ENCODE assay signal across 10 cellular contexts in the genomic region with DNA sequence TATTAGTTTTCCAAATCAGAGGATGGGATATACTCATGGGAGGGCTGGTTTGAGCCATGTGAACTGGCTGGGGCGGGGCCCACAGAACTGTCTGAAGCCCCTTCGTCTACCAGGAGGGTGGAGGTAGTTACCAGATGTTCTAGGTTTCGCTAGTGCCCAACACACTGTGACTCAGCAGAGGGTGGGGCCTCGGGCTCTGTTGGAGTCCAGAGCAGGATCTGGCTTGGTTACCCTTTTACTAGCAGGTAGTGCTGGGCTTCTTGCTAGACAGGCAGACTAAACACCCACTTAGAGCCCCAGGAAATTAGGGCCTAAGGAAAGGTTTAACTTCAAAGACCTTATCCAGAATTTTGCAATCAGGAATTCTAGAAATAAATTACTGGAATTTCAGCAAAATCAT. TPM values are rescaled to one million over a fixed set of nuclear protein-coding genes. Genes with fewer than 3 reads are reported as not detected.
DNase-seq lines count a peak whose midpoint lies in the region; ATAC-seq and TF ChIP-seq lines count a peak whose summit lies in the region.
"Had no signal": no experiment of that assay in that cellular context is flagged by ENCODE, and none has a peak within 500 bp of the region (broad histone marks: within the 10 kb centered on the region; RNA-seq: fewer than 3 reads in every experiment).

No MANE protein-coding gene starts in this region.

- DNase-seq in A673 (ENCODE audit: low spot score) (peak; percentile 18), PC-3 (peak; percentile 19), fibroblast of mammary gland (ENCODE audit: low read depth) (peak; percentile 46), cerebellar nuclear complex (lab: John Stamatoyannopoulos, UW) (no peak), HuH-7.5 (ENCODE audit: low spot score) (no peak), foreskin melanocyte (no peak), nucleus accumbens (lab: John Stamatoyannopoulos, UW) (no peak)
- DNase-seq: anterior cingulate cortex had no signal

- H3K27ac ChIP-seq in A673 (ENCODE audit: low read depth, low read length, poor library complexity, severe bottlenecking) (no peak overlapping the region), PC-3 (ENCODE audit: low read length) (no peak overlapping the region)

- intact Hi-C loops in A673 (cut with micrococcal nuclease; ENCODE audit: unreplicated experiment) (loop anchor here (2.0 kb wide), 2 partner anchors 245 to 393 kb away; a partner anchor contains a TSS), PC-3 (cut with micrococcal nuclease) (loop anchor here (5.0 kb wide), 2 partner anchors 246 to 391 kb away; a partner anchor contains a TSS)

- H3K9me3 ChIP-seq in A673 (ENCODE audit: low read depth, low read length, poor library complexity, severe bottlenecking): no peaks in the 10 kb centered on the region
- no peaks in the 10 kb centered on the region for H3K9me3 ChIP-seq in PC-3 (ENCODE audit: low read length)

- H2AFZ ChIP-seq in PC-3 (ENCODE audit: low read length): no peak overlapping the region

- POLR2A ChIA-PET in A673 (lab: Charles Lee; ENCODE audit: low non-redundant PET): no interaction called here
- POLR2A ChIA-PET in PC-3 (lab: Charles Lee; ENCODE audit: unreplicated experiment): no interaction called here

- no peak overlapping the region for H3K4me2 ChIP-seq in PC-3 (ENCODE audit: low read length)

- H3K36me3 ChIP-seq in A673 (ENCODE audit: insufficient read depth, low read length, poor library complexity, severe bottlenecking) (no peaks in the 10 kb centered on the region), PC-3 (ENCODE audit: low read depth, low read length) (no peaks in the 10 kb centered on the region)

- H3K4me3 ChIP-seq in A673 (ENCODE audit: low read depth, low read length, poor library complexity, severe bottlenecking) (no peak overlapping the region), PC-3 (ENCODE audit: low read length) (no peak overlapping the region), fibroblast of mammary gland (ENCODE audit: control insufficient read depth, low read depth, low read length) (no peak overlapping the region)

- H3F3A ChIP-seq in PC-3 (ENCODE audit: low read length, unreplicated experiment): no peaks in the 10 kb centered on the region

- no TSS peak for BruUV-seq in A673 (replicated peaks; lab: Mats Ljungman, UMichigan)
- BruUV-seq in PC-3 (replicated peaks; lab: Mats Ljungman, UMichigan): no TSS peak

- H3K4me1 ChIP-seq in A673 (ENCODE audit: insufficient read depth, low read length, poor library complexity, severe bottlenecking): no peaks in the 10 kb centered on the region
- no peaks in the 10 kb centered on the region for H3K4me1 ChIP-seq in PC-3 (ENCODE audit: insufficient read depth, low read length)

- no peaks in the 10 kb centered on the region for H4K20me1 ChIP-seq in PC-3 (ENCODE audit: low read length)

- TF ChIP-seq CTCF in A673 (conservative IDR thresholded peaks at IDR 0.05; ENCODE audit: low read depth, low read length) (no peak), PC-3 (conservative IDR thresholded peaks at IDR 0.05; ENCODE audit: low read depth, low read length) (no peak), fibroblast of mammary gland (conservative IDR thresholded peaks at IDR 0.05; ENCODE audit: control insufficient read depth, insufficient read depth, low read depth, low read length) (no peak)

- no peaks in the 10 kb centered on the region for H3K79me2 ChIP-seq in PC-3 (ENCODE audit: low read length)

- peak; percentile 34 for ATAC-seq in GM21529 (IDR thresholded peaks at IDR 0.05; ENCODE audit: unreplicated experiment)
- ATAC-seq in PC-3: peak; percentile 48; the same call in 1 of the 2 replicates
- ATAC-seq: stimulated activated memory B cell treated with anti-CD40 and anti-IgM and Interleukin-4, amounts not matched to agents 10 μg/mL and 1 μg/mL and 100 μg/mL, for 72 hours had no signal

- H3K9ac ChIP-seq in PC-3 (ENCODE audit: low read length): no peak overlapping the region

- CTCF ChIA-PET in A673 (lab: Charles Lee): no interaction called here
- CTCF ChIA-PET in PC-3 (lab: Charles Lee): no interaction called here

- H3K27me3 ChIP-seq in A673 (replicated peaks; ENCODE audit: insufficient read depth, low read depth, low read length, poor library complexity) (peaks cover 6% of the 10 kb centered on the region), PC-3 (ENCODE audit: low read length) (no peaks in the 10 kb centered on the region)

- H3K9me2 ChIP-seq in PC-3 (replicated peaks; ENCODE audit: low read length): no peaks in the 10 kb centered on the region

RNA-seq across cellular contexts. Expression of a gene that starts 56.2 kb away (rescaled TPM):
- total RNA-seq in A673 (2021): 0.41 and 1.1 TPM in 2 replicates
- 0.40 and 0.47 TPM in 2 replicates for total RNA-seq in PC-3 (2014; rRNA removed)

Comparison
In these comparisons a context has a peak if more than half of its experiments do, and no peak if none do; other contexts are left out.
1. DNase-seq: peak in A673 (single experiment), PC-3 (single experiment) and fibroblast of mammary gland (single experiment); none in cerebellar nuclear complex (0 of 2), HuH-7.5 (single experiment), foreskin melanocyte (single experiment) and nucleus accumbens (0 of 56).